ENCODE assay signal across 8 cellular contexts in the genomic region with DNA sequence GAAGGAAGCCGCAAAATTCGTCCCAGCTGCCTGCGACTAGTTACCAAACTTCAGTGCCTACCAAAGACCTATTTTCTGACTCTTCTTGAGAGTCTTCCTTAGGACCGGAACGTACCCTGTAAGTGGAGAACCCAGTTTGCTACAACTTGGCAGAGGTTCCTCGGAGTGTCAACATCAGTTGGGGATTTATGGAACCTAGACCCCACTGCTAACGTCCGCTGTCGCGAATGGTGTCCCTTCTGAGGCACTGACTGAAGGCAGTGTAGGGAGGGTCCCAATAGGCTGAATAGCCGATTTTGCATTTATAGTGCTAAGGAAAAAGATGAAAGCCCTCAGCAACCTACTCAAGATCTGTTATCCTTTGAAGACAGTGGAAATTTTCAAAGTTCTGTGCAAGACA. TPM values are rescaled to one million over a fixed set of nuclear protein-coding genes. Genes with fewer than 3 reads are reported as not detected.
DNase-seq lines count a peak whose midpoint lies in the region; ATAC-seq and TF ChIP-seq lines count a peak whose summit lies in the region.

No MANE protein-coding gene starts in this region.

- WGBS in sigmoid colon, 2 donors = 7 to 11% methylated on average over 11 of the region's 11 CpGs

- H3K4me3 ChIP-seq in GM12864 (ENCODE audit: low read depth, low read length) (peak overlapping the region; percentile 11), Peyer's patch (peak overlapping the region; percentile 64 to 99 (median 88)), sigmoid colon (peak overlapping the region; percentile 22 to 72 (median 68))

- intact Hi-C loops in sigmoid colon (cut with DNase I) = loop anchor here (2.0 to 10.0 kb wide), 2 partner anchors 103 to 463 kb away; partner anchors contain the start of genes CCDC150 and DNAH7

- DNase-seq in GM12864 (ENCODE audit: low read depth) (no peak), Peyer's patch (no peak), fibroblast of gingiva (ENCODE audit: low read depth) (peak; percentile 15), sigmoid colon (no peak), NCI-H1417 treated with DMSO at 0.1 percent for 48 hours (lab: John Stamatoyannopoulos, UW) (no peak), NCI-H774 (lab: John Stamatoyannopoulos, UW) (no peak)
- DNase-seq in stimulated activated CD4-positive, alpha-beta T cell treated with anti-CD3 and anti-CD28 coated beads, Interleukin-1b, Interleukin-23, amount 100 ng/mL, for 48 hours = no peak

- H3K27me3 ChIP-seq in Peyer's patch (no peaks in the 10 kb centered on the region), sigmoid colon (no peaks in the 10 kb centered on the region)

- TF ChIP-seq CTCF in GM12864 (IDR thresholded peaks at IDR 0.05; ENCODE audit: low read depth, low read length, missing control alignments) (no peak), Peyer's patch (IDR thresholded peaks at IDR 0.05) (no peak), sigmoid colon (IDR thresholded peaks at IDR 0.05) (no peak)

- peaks cover 0 to 5% (median 0%) of the 10 kb centered on the region in 4 donors for H3K4me1 ChIP-seq in Peyer's patch
- peaks cover 0 to 20% (median 9%) of the 10 kb centered on the region in 4 donors for H3K4me1 ChIP-seq in sigmoid colon

- ATAC-seq in GM19467 (IDR thresholded peaks at IDR 0.05; ENCODE audit: unreplicated experiment) = no peak

- TF ChIP-seq POLR2A in Peyer's patch (IDR thresholded peaks at IDR 0.05) = no peak
- no peak for TF ChIP-seq POLR2A in sigmoid colon (IDR thresholded peaks at IDR 0.05)

- H3K27ac ChIP-seq in Peyer's patch = peak overlapping the region; percentile 72 to 99 (median 94)
- H3K27ac ChIP-seq in sigmoid colon = peak overlapping the region in 3 of 4 donors; percentile 52 to 64 (median 59)

- H3K36me3 ChIP-seq in Peyer's patch (no peaks in the 10 kb centered on the region), sigmoid colon (no peaks in the 10 kb centered on the region)

- no peaks in the 10 kb centered on the region for H3K9me3 ChIP-seq in Peyer's patch
- H3K9me3 ChIP-seq in sigmoid colon = no peaks in the 10 kb centered on the region

- no peak for TF ChIP-seq EP300 in sigmoid colon (IDR thresholded peaks at IDR 0.05)

RNA-seq across cellular contexts. Expression of gene STK17B, which starts 0.6 kb away (rescaled TPM):
- total RNA-seq in Peyer's patch = 100 to 1,000 TPM in 1 of 4 donors, 10 to 100 TPM in 3; 47.3 to 123 (median 56.3) TPM
- 10 to 100 TPM in 3 of 4 donors, 1 to 10 TPM in 1; 9.0 to 15.7 (median 12.3) TPM for total RNA-seq in sigmoid colon
- polyA plus RNA-seq in sigmoid colon = 10 to 100 TPM; 13.2 to 30.7 (median 29.6) TPM

Comparison
In these comparisons a context has a peak if more than half of its experiments do, and no peak if none do; other contexts are left out.
1. H3K4me3 ChIP-seq: peak in every context shown above with its lines; median percentile 88 in Peyer's patch; 68 in sigmoid colon; 11 in GM12864.